Comparison of ENCODE assay signal across 9 cellular contexts in genomic region chrX:39477438-39478120, GRCh38.
DNase-seq lines count a peak whose midpoint lies in the region; ATAC-seq and TF ChIP-seq lines count a peak whose summit lies in the region.
"Had no signal": no experiment of that assay in that cellular context is flagged by ENCODE, and none has a peak within 500 bp of the region (broad histone marks: within the 10 kb centered on the region; RNA-seq: fewer than 3 reads in every experiment).

No MANE protein-coding gene starts in this region.

- H3K27me3 Mint-ChIP-seq in activated CD4-positive, alpha-beta T cell treated with anti-CD3 and anti-CD28 coated beads, Interleukin-2, amount 10 ng/mL, durations not matched to agents 7 days and 5 days = no peaks in the 10 kb centered on the region
- no peaks in the 10 kb centered on the region for H3K27me3 Mint-ChIP-seq in WTC11 (ENCODE audit: low read depth)

- H3K4me1 ChIP-seq in left ventricle myocardium inferior = peaks cover 27% of the 10 kb centered on the region

- no peak overlapping the region for H3K4me3 Mint-ChIP-seq in activated CD4-positive, alpha-beta T cell treated with anti-CD3 and anti-CD28 coated beads, Interleukin-2, amount 10 ng/mL, durations not matched to agents 7 days and 5 days
- H3K4me3 Mint-ChIP-seq in WTC11 = no peak overlapping the region

- no peaks in the 10 kb centered on the region for H3K27me3 ChIP-seq in left ventricle myocardium inferior (ENCODE audit: low read depth)

- no peaks in the 10 kb centered on the region for H3K9me3 Mint-ChIP-seq in activated CD4-positive, alpha-beta T cell treated with anti-CD3 and anti-CD28 coated beads, Interleukin-2, amount 10 ng/mL, durations not matched to agents 7 days and 5 days
- H3K9me3 Mint-ChIP-seq in WTC11 = no peaks in the 10 kb centered on the region

- DNase-seq in activated CD4-positive, alpha-beta T cell treated with anti-CD3 and anti-CD28 coated beads for 1 hour = peak; percentile 8
- no peak for DNase-seq in activated CD4-positive, alpha-beta T cell treated with anti-CD3 and anti-CD28 coated beads, Interleukin-2, amount 10 ng/mL, durations not matched to agents 7 days and 5 days
- DNase-seq in WTC11 (ENCODE audit: low spot score) (peak; percentile 76), left ventricle myocardium inferior (peak; percentile 79), amniotic stem cell (lab: John Stamatoyannopoulos, UW) (no peak)
- peak; percentile 33 for DNase-seq in stimulated activated CD8-positive, alpha-beta memory T cell treated with anti-CD3 and anti-CD28 coated beads, Interleukin-4, amount 100 ng/mL, for 48 hours

- POLR2A ChIA-PET in activated CD4-positive, alpha-beta T cell treated with anti-CD3 and anti-CD28 coated beads, Interleukin-2, amount 10 ng/mL, durations not matched to agents 7 days and 5 days (lab: Charles Lee) = no interaction called here
- POLR2A ChIA-PET in WTC11 (lab: Charles Lee) = interaction anchor here (0.6 to 0.9 kb wide), 2 partner anchors 281 to 352 kb away, joined by 3 read pairs; no protein-coding TSS in a partner anchor

- H3K9me3 ChIP-seq in left ventricle myocardium inferior (replicated peaks) = no peaks in the 10 kb centered on the region

- no peaks in the 10 kb centered on the region for H3K36me3 Mint-ChIP-seq in activated CD4-positive, alpha-beta T cell treated with anti-CD3 and anti-CD28 coated beads, Interleukin-2, amount 10 ng/mL, durations not matched to agents 7 days and 5 days (ENCODE audit: low read depth)
- H3K36me3 Mint-ChIP-seq in WTC11 = no peaks in the 10 kb centered on the region

- no peak overlapping the region for H3K27ac Mint-ChIP-seq in activated CD4-positive, alpha-beta T cell treated with anti-CD3 and anti-CD28 coated beads, Interleukin-2, amount 10 ng/mL, durations not matched to agents 7 days and 5 days
- no peak overlapping the region for H3K27ac Mint-ChIP-seq in WTC11

- H3K27ac ChIP-seq in left ventricle myocardium inferior (replicated peaks) = peak overlapping the region; percentile 68
- H3K27ac ChIP-seq: SK-N-MC had no signal

- H3K36me3 ChIP-seq in left ventricle myocardium inferior = no peaks in the 10 kb centered on the region

- H3K4me1 Mint-ChIP-seq in activated CD4-positive, alpha-beta T cell treated with anti-CD3 and anti-CD28 coated beads, Interleukin-2, amount 10 ng/mL, durations not matched to agents 7 days and 5 days = no peaks in the 10 kb centered on the region
- peaks cover 5% of the 10 kb centered on the region; the same call in 1 of the 2 replicates for H3K4me1 Mint-ChIP-seq in WTC11

- H3K4me3 ChIP-seq in left ventricle myocardium inferior = no peak overlapping the region
- H3K4me3 ChIP-seq: SK-N-MC had no signal

- ATAC-seq in WTC11 = peak; percentile 95
- ATAC-seq in HG03097 (IDR thresholded peaks at IDR 0.05; ENCODE audit: low FRiP score, unreplicated experiment) = no peak
- no peak for ATAC-seq in GM19452 (IDR thresholded peaks at IDR 0.05; ENCODE audit: unreplicated experiment)

- CTCF ChIA-PET in activated CD4-positive, alpha-beta T cell treated with anti-CD3 and anti-CD28 coated beads, Interleukin-2, amount 10 ng/mL, durations not matched to agents 7 days and 5 days (lab: Charles Lee) = interaction anchor here (0.7 to 0.9 kb wide), 3 partner anchors 11 to 23 kb away, joined by 3 to 4 read pairs (median 3); no protein-coding TSS in a partner anchor
- CTCF ChIA-PET in WTC11 (lab: Charles Lee) = interaction anchor here (0.5 to 1.7 kb wide), 16 partner anchors 10 to 620 kb away, joined by 3 to 8 read pairs (median 4); partner anchors contain the start of gene BCOR

- intact Hi-C loops in left ventricle myocardium inferior (cut with micrococcal nuclease) = no loop called here

- TF ChIP-seq CTCF in WTC11 (IDR thresholded peaks at IDR 0.05) (peak; percentile 34; the same call in 1 of the 2 replicates), left ventricle myocardium inferior (IDR thresholded peaks at IDR 0.05; ENCODE audit: borderline replicate concordance) (peak; percentile 34)

TF ChIP-seq in WTC11, 78 proteins besides CTCF, POLR2A, EP300 and RAD21:
- no peak for TF ChIP-seq ATF6 (CRISPR knock-in tag; IDR thresholded peaks at IDR 0.05)
- 0 out of 2 replicates have a peak, but pooled peaks have one; percentile 25 for TF ChIP-seq HMGXB4 (CRISPR knock-in tag; IDR thresholded peaks at IDR 0.05)
TF ChIP-seq in WTC11: peak in this region for 1.

Comparison
In these comparisons a context has a peak if more than half of its experiments do, and no peak if none do; other contexts are left out.
1. DNase-seq: peak in activated CD4-positive, alpha-beta T cell treated with anti-CD3 and anti-CD28 coated beads for 1 hour (single experiment), WTC11 (single experiment), left ventricle myocardium inferior (single experiment) and stimulated activated CD8-positive, alpha-beta memory T cell treated with anti-CD3 and anti-CD28 coated beads, Interleukin-4, amount 100 ng/mL, for 48 hours (single experiment); none in activated CD4-positive, alpha-beta T cell treated with anti-CD3 and anti-CD28 coated beads, Interleukin-2, amount 10 ng/mL, durations not matched to agents 7 days and 5 days (single experiment) and amniotic stem cell (single experiment).